17 cellular contexts compared by ENCODE assay signal in genomic region chr16:5386989-5387388, GRCh38.
A peak's percentile ranks its signal among the peaks of the same experiment; 100 is the strongest.
DNase-seq lines count a peak whose midpoint lies in the region; ATAC-seq, FAIRE-seq and TF ChIP-seq lines count a peak whose summit lies in the region.
"Had no signal": no experiment of that assay in that cellular context is flagged by ENCODE, and none has a peak within 500 bp of the region (broad histone marks: within the 10 kb centered on the region; RNA-seq: fewer than 3 reads in every experiment).

No MANE protein-coding gene starts in this region.

- H3K4me1 ChIP-seq in GM12878 (ENCODE audit: control insufficient read depth, insufficient read depth, low read length) = no peaks in the 10 kb centered on the region

- TF ChIP-seq EP300 in GM12878 (IDR thresholded peaks at IDR 0.05; ENCODE audit: borderline replicate concordance in 1 of 2, control insufficient read depth in 1 of 2, low read depth in 2 of 2, low read length in 2 of 2) = no peak

- 42% methylated on average over 2 of the region's 2 CpGs for WGBS in GM12878 (ENCODE audit: insufficient coverage, insufficient replicate concordance, low lambda C conversion rate, missing lambda C conversion rate)

- ATAC-seq in GM18867 (IDR thresholded peaks at IDR 0.05; ENCODE audit: unreplicated experiment) = peak; percentile 87
- ATAC-seq in HG03521 (IDR thresholded peaks at IDR 0.05; ENCODE audit: unreplicated experiment) = peak; percentile 43
- 0 out of 3 replicates have a peak, but pooled peaks have one; percentile 26 for ATAC-seq in GM12878
- no peak for ATAC-seq in HG03432 (IDR thresholded peaks at IDR 0.05; ENCODE audit: unreplicated experiment)
- no peak for ATAC-seq in GM18868 (IDR thresholded peaks at IDR 0.05; ENCODE audit: unreplicated experiment)

- H3K9me3 ChIP-seq in GM12878 (replicated peaks; ENCODE audit: control insufficient read depth, insufficient read depth, low read length) = no peaks in the 10 kb centered on the region

- no peak overlapping the region for H3K9ac ChIP-seq in GM12878 (ENCODE audit: control insufficient read depth, insufficient read depth, low read length)

- H3K4me3 ChIP-seq in GM12878 = no peak overlapping the region

- BruUV-seq in GM12878 (replicated peaks; lab: Mats Ljungman, UMichigan) = no TSS peak

- no peaks in the 10 kb centered on the region for H3K79me2 ChIP-seq in GM12878 (ENCODE audit: control insufficient read depth, insufficient read depth, low read length)

- no peak for TF ChIP-seq CTCF in GM12878 (IDR thresholded peaks at IDR 0.05 in 2 of 3, conservative IDR thresholded peaks at IDR 0.05 in 1 of 3; ENCODE audit: control insufficient read depth in 2 of 3, extremely low read depth in 1 of 3, insufficient read depth in 1 of 3, low read depth in 3 of 3, low read length in 3 of 3)

- TF ChIP-seq RAD21 in GM12878 (IDR thresholded peaks at IDR 0.05; ENCODE audit: insufficient read depth, low read depth, low read length) = no peak

- no peak overlapping the region for H3K27ac ChIP-seq in GM12878 (ENCODE audit: control insufficient read depth, insufficient read depth)

- FAIRE-seq in GM12878 (lab: Jason Lieb, UNC) = no peak
- FAIRE-seq: G401.6, GM12892, H1 had no signal

- SMC1A ChIA-PET in GM12878 (lab: Charles Lee; ENCODE audit: uncharacterized antibody, unreplicated experiment) = no interaction called here

- no peaks in the 10 kb centered on the region for H3K36me3 ChIP-seq in GM12878 (ENCODE audit: control insufficient read depth in 2 of 2, insufficient read depth in 2 of 2, low read length in 1 of 2)

- CTCF ChIA-PET in GM12878 (lab: Yijun Ruan, JAX) = no interaction called here

- H3K4me2 ChIP-seq in GM12878 (ENCODE audit: control insufficient read depth, insufficient read depth) = no peak overlapping the region

- POLR2A ChIA-PET in GM12878 (lab: Charles Lee) = no interaction called here

- intact Hi-C loops in GM12878 (cut with micrococcal nuclease; ENCODE audit: unreplicated experiment) = no loop called here

- H4K20me1 ChIP-seq in GM12878 (ENCODE audit: control insufficient read depth, insufficient read depth) = no peaks in the 10 kb centered on the region

- in situ Hi-C loops in GM12878 (cut with MboI) = no loop called here

- H3K27me3 ChIP-seq in GM12878 (replicated peaks in 1 of 2; ENCODE audit: control insufficient read depth in 2 of 2, insufficient read depth in 2 of 2, low read length in 1 of 2) = no peaks in the 10 kb centered on the region

- no peak overlapping the region for H2AFZ ChIP-seq in GM12878 (ENCODE audit: control insufficient read depth, low read depth, low read length)

- no peak for TF ChIP-seq POLR2A in GM12878 (IDR thresholded peaks at IDR 0.05; ENCODE audit: low read depth, low read length)

- DNase-seq in GM12878 (ENCODE audit: low read depth, low spot score) (no peak), T1000 (lab: John Stamatoyannopoulos, UW) (no peak)
- DNase-seq: C1 segment of cervical spinal cord; Calu3; CD4-positive, alpha-beta memory T cell; COR-L47; DMS153; DND-41; H7; HCEC 1CT had no signal

- RAD21 ChIA-PET in GM12878 (lab: Charles Lee; ENCODE audit: unreplicated experiment) = no interaction called here

TF ChIP-seq in GM12878, 131 proteins besides CTCF, POLR2A, EP300 and RAD21:
- TF ChIP-seq PML (IDR thresholded peaks at IDR 0.05; ENCODE audit: low read length) (no peak), MLLT1 (IDR thresholded peaks at IDR 0.05) (no peak), RELB (IDR thresholded peaks at IDR 0.05; ENCODE audit: low read depth) (no peak), SREBF1 (IDR thresholded peaks at IDR 0.05; ENCODE audit: low read length) (no peak)

Comparison
In these comparisons a context has a peak if more than half of its experiments do, and no peak if none do; other contexts are left out.
1. ATAC-seq: peak in GM18867 (single experiment), HG03521 (single experiment) and GM12878 (single experiment); none in HG03432 (single experiment) and GM18868 (single experiment).